9 cellular contexts compared by ENCODE assay signal in genomic region chr11:2884424-2884815, GRCh38. TPM values are rescaled to one million over a fixed set of nuclear protein-coding genes. Genes with fewer than 3 reads are reported as not detected.
DNase-seq lines count a peak whose midpoint lies in the region; ATAC-seq, FAIRE-seq and TF ChIP-seq lines count a peak whose summit lies in the region.
"Had no signal": no experiment of that assay in that cellular context is flagged by ENCODE, and none has a peak within 500 bp of the region (broad histone marks: within the 10 kb centered on the region; RNA-seq: fewer than 3 reads in every experiment).

No MANE protein-coding gene starts in this region.

- H3K4me2 ChIP-seq in K562 (ENCODE audit: insufficient read depth, low read length): peak overlapping the region; percentile 57; the same call in 1 of the 2 replicates

- peak; percentile 4; the same call in 1 of the 3 replicates for ATAC-seq in K562
- ATAC-seq in activated CD8-positive, alpha-beta memory T cell treated with anti-CD3 and anti-CD28 coated beads, Interleukin-2, amount 10 ng/mL, durations not matched to agents 7 days and 5 days: no peak
- no peak for ATAC-seq in HG02798 (IDR thresholded peaks at IDR 0.05; ENCODE audit: poor library complexity, unreplicated experiment)

- H3K27me3 ChIP-seq in K562 (ENCODE audit: control insufficient read depth in 2 of 2, insufficient read depth in 2 of 2, low read length in 2 of 2): 0 out of 5 replicates have a peak, but pooled peaks cover 0 to 5% of the 10 kb centered on the region in 2 experiments
- H3K27me3 ChIP-seq in spleen (replicated peaks in 1 of 7): peaks cover 0 to 38% (median 13%) of the 10 kb centered on the region in 7 donors

- 0% methylated on average over 16 of the region's 52 CpGs for WGBS in K562 (ENCODE audit: insufficient coverage, low coverage, missing lambda C conversion rate)
- 0 to 1% (median 0%) methylated on average over 12 to 52 of the region's 52 CpGs for WGBS in spleen, 5 donors

- intact Hi-C loops in K562 (cut with micrococcal nuclease) (loop anchor here (10.0 kb wide), 1 partner anchor 320 kb away; no protein-coding TSS in a partner anchor), spleen (cut with DNase I; ENCODE audit: low total_unique reads) (no loop called here)

- H2AFZ ChIP-seq in K562 (ENCODE audit: low read depth, low read length): peak overlapping the region; percentile 35; the same call in 1 of the 2 replicates

- no peaks in the 10 kb centered on the region for H4K20me1 ChIP-seq in K562 (replicated peaks; ENCODE audit: control insufficient read depth, insufficient read depth, low read length)

- H3K4me1 ChIP-seq in K562 (replicated peaks in 1 of 2; ENCODE audit: control insufficient read depth in 2 of 2, insufficient read depth in 2 of 2, low read length in 2 of 2) (peaks cover 12 to 72% of the 10 kb centered on the region in 2 experiments; a peak in 4 of 5 replicates), spleen (peaks cover 8 to 73% (median 48%) of the 10 kb centered on the region in 6 donors)

- peaks cover 9% of the 10 kb centered on the region for H3K4me1 Mint-ChIP-seq in activated CD8-positive, alpha-beta memory T cell treated with anti-CD3 and anti-CD28 coated beads, Interleukin-2, amount 10 ng/mL, durations not matched to agents 7 days and 5 days

- H3K79me2 ChIP-seq in K562 (ENCODE audit: control insufficient read depth, insufficient read depth, low read length): no peaks in the 10 kb centered on the region

- H3K4me3 ChIP-seq in HFF-Myc (replicated peaks; ENCODE audit: low read depth, low read length) (peak overlapping the region; percentile 8; the same call in 1 of the 2 replicates), K562 (peak overlapping the region; percentile 59), iPS-18c (ENCODE audit: insufficient read depth, low read depth, low read length) (peak overlapping the region; percentile 67), spleen (peak overlapping the region; percentile 54 to 94 (median 70))

- no peak for FAIRE-seq in K562 (lab: Jason Lieb, UNC)

- TF ChIP-seq RAD21 in K562 (CRISPR knock-in tag; conservative IDR thresholded peaks at IDR 0.05 in 1 of 2, IDR thresholded peaks at IDR 0.05 in 1 of 2): no peak

- in situ Hi-C loops in K562 (cut with MboI): no loop called here

- H3K27ac ChIP-seq in K562 (ENCODE audit: extremely low read depth, low read depth, low read length): peak overlapping the region; percentile 41; the same call in 1 of the 3 replicates
- peak overlapping the region; percentile 58 to 87 (median 82) for H3K27ac ChIP-seq in spleen

- DNase-seq in HFF-Myc (ENCODE audit: extremely low read depth, low read depth): no peak
- DNase-seq in K562 (ENCODE audit: extremely low read depth in 1 of 4, low spot score in 3 of 4): peak; percentile 37 to 70 (median 62)
- DNase-seq in spleen: peak; percentile 84
- no peak for DNase-seq in activated CD8-positive, alpha-beta memory T cell treated with anti-CD3 and anti-CD28 coated beads, Interleukin-2, amount 10 ng/mL, durations not matched to agents 7 days and 5 days
- no peak for DNase-seq in NCI-H510A treated with DMSO at 0.1 percent for 48 hours (lab: John Stamatoyannopoulos, UW)
- DNase-seq in stimulated activated CD4-positive, alpha-beta T cell treated with anti-CD3 and anti-CD28 coated beads, Interleukin-2, amount 100 ng/mL, for 48 hours: no peak

- no peak for TF ChIP-seq POLR2A in K562 (conservative IDR thresholded peaks at IDR 0.05)
- TF ChIP-seq POLR2A in spleen (IDR thresholded peaks at IDR 0.05): peak in 1 of 3 donors; percentile 7

- H3K9me1 ChIP-seq in K562 (ENCODE audit: control insufficient read depth, insufficient read depth, low read length): no peaks in the 10 kb centered on the region

- H3K9me3 ChIP-seq in K562 (replicated peaks; ENCODE audit: control insufficient read depth, insufficient read depth, low read depth, low read length) (no peaks in the 10 kb centered on the region), iPS-18c (ENCODE audit: control insufficient read depth, insufficient read depth, low read length) (no peaks in the 10 kb centered on the region), spleen (no peaks in the 10 kb centered on the region)

- H3K9ac ChIP-seq in K562 (ENCODE audit: insufficient read depth in 1 of 2, low read depth in 2 of 2, low read length in 2 of 2): peak overlapping the region; percentile 47 to 91; a peak in 3 of 4 replicates

- BruUV-seq in K562 (replicated peaks; lab: Mats Ljungman, UMichigan): no TSS peak

- TF ChIP-seq EP300 in K562 (IDR thresholded peaks at IDR 0.05; ENCODE audit: low read length): no peak

- H3K27me3 Mint-ChIP-seq in activated CD8-positive, alpha-beta memory T cell treated with anti-CD3 and anti-CD28 coated beads, Interleukin-2, amount 10 ng/mL, durations not matched to agents 7 days and 5 days: peaks cover 35% of the 10 kb centered on the region

- H3K36me3 ChIP-seq in K562 (ENCODE audit: control insufficient read depth, insufficient read depth, low read length): no peaks in the 10 kb centered on the region
- H3K36me3 ChIP-seq in spleen: no peaks in the 10 kb centered on the region

- H3K36me3 Mint-ChIP-seq in activated CD8-positive, alpha-beta memory T cell treated with anti-CD3 and anti-CD28 coated beads, Interleukin-2, amount 10 ng/mL, durations not matched to agents 7 days and 5 days: no peaks in the 10 kb centered on the region
- H3K36me3 Mint-ChIP-seq: activated CD4-positive, alpha-beta memory T cell treated with anti-CD3 and anti-CD28 coated beads for 36 hours had no signal

- H3K4me3 Mint-ChIP-seq in activated CD8-positive, alpha-beta memory T cell treated with anti-CD3 and anti-CD28 coated beads, Interleukin-2, amount 10 ng/mL, durations not matched to agents 7 days and 5 days: no peak overlapping the region

- TF ChIP-seq CTCF in HFF-Myc (IDR thresholded peaks at IDR 0.05; ENCODE audit: low read depth, low read length, missing control alignments) (no peak), K562 (IDR thresholded peaks at IDR 0.05 in 2 of 3, conservative IDR thresholded peaks at IDR 0.05 in 1 of 3; ENCODE audit: insufficient read depth in 2 of 3, low read depth in 1 of 3, low read length in 3 of 3) (no peak), spleen (IDR thresholded peaks at IDR 0.05 in 8 of 11, conservative IDR thresholded peaks at IDR 0.05 in 3 of 11) (no peak)

- CTCF ChIA-PET in K562 (lab: Yijun Ruan, JAX; ENCODE audit: low intra/inter-chr PET ratio): interaction anchor here (1.0 to 10.6 kb wide), 3 partner anchors 46 to 350 kb away, joined by 3 to 228 read pairs (median 4); no protein-coding TSS in a partner anchor
- CTCF ChIA-PET in activated CD8-positive, alpha-beta memory T cell treated with anti-CD3 and anti-CD28 coated beads, Interleukin-2, amount 10 ng/mL, durations not matched to agents 7 days and 5 days (lab: Charles Lee): interaction anchor here (1.3 to 13.8 kb wide), 3 partner anchors 14 to 353 kb away, joined by 4 to 471 read pairs (median 7); no protein-coding TSS in a partner anchor

- H3K27ac Mint-ChIP-seq in activated CD8-positive, alpha-beta memory T cell treated with anti-CD3 and anti-CD28 coated beads, Interleukin-2, amount 10 ng/mL, durations not matched to agents 7 days and 5 days: no peak overlapping the region
- H3K27ac Mint-ChIP-seq: activated CD4-positive, alpha-beta memory T cell treated with anti-CD3 and anti-CD28 coated beads for 36 hours had no signal

- no peaks in the 10 kb centered on the region for H3K9me3 Mint-ChIP-seq in activated CD8-positive, alpha-beta memory T cell treated with anti-CD3 and anti-CD28 coated beads, Interleukin-2, amount 10 ng/mL, durations not matched to agents 7 days and 5 days (ENCODE audit: low read depth)
- H3K9me3 Mint-ChIP-seq: activated CD4-positive, alpha-beta memory T cell treated with anti-CD3 and anti-CD28 coated beads for 36 hours had no signal

- POLR2A ChIA-PET in K562 (lab: Yijun Ruan, JAX): interaction anchor here (0.6 to 2.0 kb wide), 7 partner anchors 28 to 813 kb away, joined by 3 to 10 read pairs (median 3); partner anchors contain the start of gene KCNQ1OT1

RNA-seq across cellular contexts. Expression of gene CDKN1C, which starts 1.2 kb away (rescaled TPM):
- total RNA-seq in K562 (2011; cell fraction: chromatin; rRNA removed; ENCODE audit: low replicate concordance): 7.1 and 13.9 TPM in 2 replicates
- total RNA-seq in K562 (2011; cell fraction: nucleolus; rRNA removed): 20.5 and 24.5 TPM in 2 replicates
- total RNA-seq in K562 (2011; cell fraction: nucleoplasm; rRNA removed): 10.9 and 11.1 TPM in 2 replicates
- total RNA-seq in K562 (2014; rRNA removed) (19.2 and 23.5 TPM in 2 replicates), K562 (2014; rRNA removed; fragmentation: Illumina TruSeq; extraction: Trizol) (3.5 and 4.0 TPM in 2 replicates), K562 (2015; rRNA removed; fragmentation: Illumina TruSeq; extraction: Trizol) (2.8 and 3.5 TPM in 2 replicates), K562 (2021) (21.1 and 21.9 TPM in 2 replicates), spleen (10 to 100 TPM in 6 of 7 donors, 1 to 10 TPM in 1; 7.8 to 40.4 (median 20.7) TPM)
- polyA plus RNA-seq in K562 (2011; rRNA removed) (9.2 and 17.4 TPM in 2 replicates), K562 (2014; fragmentation: Illumina TruSeq; extraction: Trizol) (3.9 and 5.2 TPM in 2 replicates), K562 (2014; fragmentation: Nextera tagmentation; extraction: Ambion mirVana) (10 to 100 TPM in 1 of 2 experiments, 1 to 10 TPM in 1; 9.3 to 18.7 TPM), K562 (2014; rRNA removed) (11.0 and 13.0 TPM in 2 replicates), spleen (10 to 100 TPM in 2 of 3 donors, 1 to 10 TPM in 1; 5.4 to 14.6 (median 11.7) TPM)
- 12.9 and 29.1 TPM in 2 replicates for polyA plus RNA-seq in K562 (2011; cell fraction: cytosol; rRNA removed)
- 25.4 and 25.7 TPM in 2 replicates for polyA plus RNA-seq in K562 (2011; cell fraction: nucleus; rRNA removed)
- polyA plus RNA-seq in K562 (2012): 10.9 and 13.2 TPM in 2 replicates
- 4.8 and 6.4 TPM in 2 replicates for polyA minus RNA-seq in K562 (2011; rRNA and poly(A)+ RNA removed)
- 11.8 and 22.5 TPM in 2 replicates for polyA minus RNA-seq in K562 (2011; cell fraction: cytosol; rRNA and poly(A)+ RNA removed)
- 7.5 and 8.9 TPM in 2 replicates for polyA minus RNA-seq in K562 (2011; cell fraction: nucleus; rRNA and poly(A)+ RNA removed)
- under 1 TPM; 0.44 to 0.87 TPM for total RNA-seq in activated CD8-positive, alpha-beta memory T cell treated with anti-CD3 and anti-CD28 coated beads, Interleukin-2, amount 10 ng/mL, durations not matched to agents 7 days and 5 days

RNA-seq across cellular contexts. Expression of gene PHLDA2, which starts 44.8 kb away (rescaled TPM):
- 3.2 and 7.8 TPM in 2 replicates for total RNA-seq in K562 (2011; cell fraction: chromatin; rRNA removed; ENCODE audit: low replicate concordance)
- 13.6 and 14.7 TPM in 2 replicates for total RNA-seq in K562 (2011; cell fraction: nucleolus; rRNA removed)
- 5.4 and 5.7 TPM in 2 replicates for total RNA-seq in K562 (2011; cell fraction: nucleoplasm; rRNA removed)
- 14.8 and 26.2 TPM in 2 replicates for total RNA-seq in K562 (2014; rRNA removed)
- total RNA-seq in K562 (2014; rRNA removed; fragmentation: Illumina TruSeq; extraction: Trizol): 0.70 and 0.76 TPM in 2 replicates
- 5.7 and 6.3 TPM in 2 replicates for total RNA-seq in K562 (2015; rRNA removed; fragmentation: Illumina TruSeq; extraction: Trizol)
- total RNA-seq in K562 (2021): 42.4 and 43.2 TPM in 2 replicates
- polyA plus RNA-seq in K562 (2011; rRNA removed): 4.7 and 4.9 TPM in 2 replicates
- polyA plus RNA-seq in K562 (2011; cell fraction: cytosol; rRNA removed): 19.3 and 101 TPM in 2 replicates
- polyA plus RNA-seq in K562 (2011; cell fraction: nucleus; rRNA removed): 10.5 and 21.0 TPM in 2 replicates
- 26.8 and 31.0 TPM in 2 replicates for polyA plus RNA-seq in K562 (2012)
- 4.0 and 24.8 TPM in 2 replicates for polyA plus RNA-seq in K562 (2014; fragmentation: Illumina TruSeq; extraction: Trizol)
- polyA plus RNA-seq in K562 (2014; fragmentation: Nextera tagmentation; extraction: Ambion mirVana): under 1 TPM; 0.43 to 0.87 TPM
- polyA plus RNA-seq in K562 (2014; rRNA removed): 33.6 and 37.8 TPM in 2 replicates
- 0.84 and 1.1 TPM in 2 replicates for polyA minus RNA-seq in K562 (2011; rRNA and poly(A)+ RNA removed)
- polyA minus RNA-seq in K562 (2011; cell fraction: cytosol; rRNA and poly(A)+ RNA removed): 14.8 and 27.2 TPM in 2 replicates
- polyA minus RNA-seq in K562 (2011; cell fraction: nucleus; rRNA and poly(A)+ RNA removed): 11.8 and 14.1 TPM in 2 replicates
- total RNA-seq in spleen: 1 to 10 TPM in 6 of 7 donors, not detected in 1; 1.4 to 3.5 (median 1.7) TPM
- 1 to 10 TPM; 1.5 to 2.9 (median 2.5) TPM for polyA plus RNA-seq in spleen
- 1 to 10 TPM; 1.1 to 3.6 TPM for total RNA-seq in activated CD8-positive, alpha-beta memory T cell treated with anti-CD3 and anti-CD28 coated beads, Interleukin-2, amount 10 ng/mL, durations not matched to agents 7 days and 5 days

Comparison
In these comparisons a context has a peak if more than half of its experiments do, and no peak if none do; other contexts are left out.
1. DNase-seq: peak in K562 (4 of 4) and spleen (single experiment); none in HFF-Myc (single experiment), activated CD8-positive, alpha-beta memory T cell treated with anti-CD3 and anti-CD28 coated beads, Interleukin-2, amount 10 ng/mL, durations not matched to agents 7 days and 5 days (single experiment), NCI-H510A treated with DMSO at 0.1 percent for 48 hours (single experiment) and stimulated activated CD4-positive, alpha-beta T cell treated with anti-CD3 and anti-CD28 coated beads, Interleukin-2, amount 100 ng/mL, for 48 hours (0 of 2).
2. H3K4me3 ChIP-seq: peak in every context shown above with its lines; median percentile 70 in spleen; 67 in iPS-18c; 59 in K562; 8 in HFF-Myc.